In the genomic region with DNA sequence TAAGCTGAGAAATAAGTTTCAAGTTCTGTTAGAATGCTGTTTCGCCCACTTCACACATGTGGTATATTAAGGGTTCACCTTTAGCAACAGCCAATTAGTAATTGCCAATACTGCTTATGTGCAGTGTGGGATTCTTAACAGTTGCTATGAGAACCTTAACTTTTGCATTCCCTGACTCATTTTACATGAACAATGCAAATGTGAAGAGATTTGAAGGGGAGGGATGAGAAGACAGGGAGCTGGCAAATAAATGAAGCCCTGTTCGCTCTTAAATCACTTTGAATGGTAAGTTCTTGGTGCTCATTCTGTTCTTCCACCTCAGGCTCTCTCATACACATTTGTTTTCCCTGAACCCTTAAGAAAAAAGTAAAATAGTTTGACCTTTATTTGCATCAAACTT, we compare ENCODE assay signal across 22 cellular contexts.
"Had no signal": no experiment of that assay in that cellular context is flagged by ENCODE, and none has a peak within 500 bp of the region (broad histone marks: within the 10 kb centered on the region; RNA-seq: fewer than 3 reads in every experiment).

No MANE protein-coding gene starts in this region.

- H3K4me1 ChIP-seq: ascending aorta had no signal

- H3K9me3 Mint-ChIP-seq: activated B cell treated with CpG ODN at 0.5 μM for 24 hours; activated CD4-positive, alpha-beta T cell treated with anti-CD3 and anti-CD28 coated beads, Interleukin-2, amount 10 ng/mL, durations not matched to agents 24 days and 14 days; activated naive CD4-positive, alpha-beta T cell treated with anti-CD3 and anti-CD28 coated beads, Interleukin-2, amount 50 U/mL, for 24 hours; activated T-cell treated with anti-CD3 and anti-CD28 coated beads, Interleukin-2, amount 50 U/mL, for 72 hours; brain; central memory CD8-positive, alpha-beta T cell had no signal

- H3K4me3 ChIP-seq: ascending aorta, MG63 had no signal

- H3K27ac Mint-ChIP-seq: activated B cell treated with CpG ODN at 0.5 μM for 24 hours; activated CD4-positive, alpha-beta T cell treated with anti-CD3 and anti-CD28 coated beads, Interleukin-2, amount 10 ng/mL, durations not matched to agents 24 days and 14 days; activated T-cell treated with anti-CD3 and anti-CD28 coated beads, Interleukin-2, amount 50 U/mL, for 72 hours had no signal

- H3K27me3 Mint-ChIP-seq: activated B cell treated with CpG ODN at 0.5 μM for 24 hours; activated CD4-positive, alpha-beta T cell treated with anti-CD3 and anti-CD28 coated beads, Interleukin-2, amount 10 ng/mL, durations not matched to agents 24 days and 14 days; activated naive CD4-positive, alpha-beta T cell treated with anti-CD3 and anti-CD28 coated beads, Interleukin-2, amount 50 U/mL, for 24 hours; brain; central memory CD8-positive, alpha-beta T cell had no signal

- H3K9me3 ChIP-seq: ascending aorta, MG63 had no signal

- H3K27ac ChIP-seq: ascending aorta had no signal

- H3K4me1 Mint-ChIP-seq: central memory CD8-positive, alpha-beta T cell had no signal

- H3K36me3 ChIP-seq: ascending aorta had no signal

- DNase-seq: activated B cell treated with CpG ODN at 0.5 μM for 24 hours; activated CD4-positive, alpha-beta T cell treated with anti-CD3 and anti-CD28 coated beads for 1 hour; activated CD4-positive, alpha-beta T cell treated with anti-CD3 and anti-CD28 coated beads, Interleukin-2, amount 10 ng/mL, durations not matched to agents 24 days and 14 days; activated CD4-positive, alpha-beta T cell treated with anti-CD3 and anti-CD28 coated beads, Interleukin-2, amount 50 U/mL, for 48 hours; activated effector memory CD4-positive, alpha-beta T cell treated with Interleukin-2 at 50 U/mL for 16 hours; activated naive CD4-positive, alpha-beta T cell; activated T-cell treated with anti-CD3 and anti-CD28 coated beads, Interleukin-2, amount 50 U/mL, for 72 hours; MG63; NCI-H1105; NCI-H1436; NCI-H1694 treated with DMSO at 0.1 percent for 48 hours; NCI-H2029 treated with DMSO at 0.1 percent for 48 hours; NCI-H345; NCI-H510A; NCI-H526 treated with DMSO at 0.1 percent for 48 hours; SIG-M5; T-helper 2 cell; T1000 had no signal

- H3K4me3 Mint-ChIP-seq: activated B cell treated with CpG ODN at 0.5 μM for 24 hours; activated CD4-positive, alpha-beta T cell treated with anti-CD3 and anti-CD28 coated beads, Interleukin-2, amount 10 ng/mL, durations not matched to agents 24 days and 14 days; activated naive CD4-positive, alpha-beta T cell treated with anti-CD3 and anti-CD28 coated beads, Interleukin-2, amount 50 U/mL, for 24 hours; activated T-cell treated with anti-CD3 and anti-CD28 coated beads, Interleukin-2, amount 50 U/mL, for 72 hours; central memory CD8-positive, alpha-beta T cell had no signal

- ATAC-seq: activated T-cell treated with anti-CD3 and anti-CD28 coated beads, Interleukin-2, amount 50 U/mL, for 72 hours had no signal

- H3K27me3 ChIP-seq: ascending aorta, MG63 had no signal
